ENCODE assay signal across 18 cellular contexts in genomic region chr9:2565676-2566340, GRCh38. TPM values are rescaled to one million over a fixed set of nuclear protein-coding genes. Genes with fewer than 3 reads are reported as not detected.
DNase-seq lines count a peak whose midpoint lies in the region; ATAC-seq and TF ChIP-seq lines count a peak whose summit lies in the region.
"Had no signal": no experiment of that assay in that cellular context is flagged by ENCODE, and none has a peak within 500 bp of the region (broad histone marks: within the 10 kb centered on the region; RNA-seq: fewer than 3 reads in every experiment).

No MANE protein-coding gene starts in this region.

- H3K27ac ChIP-seq in heart left ventricle, result peak overlapping the region in 9 of 12 donors; percentile 0 to 83 (median 40)
- H3K27ac ChIP-seq in right cardiac atrium (ENCODE audit: low read length), result peak overlapping the region; percentile 23
- peak overlapping the region; percentile 54 for H3K27ac ChIP-seq in psoas muscle
- H3K27ac ChIP-seq: BLaER1 had no signal

- no peak overlapping the region for H3K4me3 ChIP-seq in heart left ventricle
- H3K4me3 ChIP-seq in right cardiac atrium (ENCODE audit: low read length), result no peak overlapping the region
- H3K4me3 ChIP-seq in psoas muscle, result no peak overlapping the region
- H3K4me3 ChIP-seq: BLaER1, GM12878, GM23338 had no signal

- H3K4me1 Mint-ChIP-seq in stimulated activated naive B cell treated with anti-CD40 and anti-IgM and Interleukin-4, amounts not matched to agents 10 μg/mL and 1 μg/mL and 100 μg/mL, for 72 hours, result no peaks in the 10 kb centered on the region
- no peaks in the 10 kb centered on the region for H3K4me1 Mint-ChIP-seq in activated naive CD8-positive, alpha-beta T cell treated with anti-CD3 and anti-CD28 coated beads for 36 hours
- H3K4me1 Mint-ChIP-seq: CD4-positive, alpha-beta memory T cell; GM23338; IgD-negative memory B cell had no signal

- no peak overlapping the region for H3K4me3 Mint-ChIP-seq in stimulated activated naive B cell treated with anti-CD40 and anti-IgM and Interleukin-4, amounts not matched to agents 10 μg/mL and 1 μg/mL and 100 μg/mL, for 72 hours
- no peak overlapping the region for H3K4me3 Mint-ChIP-seq in activated naive CD8-positive, alpha-beta T cell treated with anti-CD3 and anti-CD28 coated beads for 36 hours
- H3K4me3 Mint-ChIP-seq: CD14-positive monocyte; CD4-positive, alpha-beta memory T cell; GM23338; IgD-negative memory B cell had no signal

- H3K36me3 ChIP-seq in heart left ventricle, result no peaks in the 10 kb centered on the region
- no peaks in the 10 kb centered on the region for H3K36me3 ChIP-seq in psoas muscle (ENCODE audit: insufficient read depth in 1 of 2, low read depth in 1 of 2)

- H3K27ac Mint-ChIP-seq in stimulated activated naive B cell treated with anti-CD40 and anti-IgM and Interleukin-4, amounts not matched to agents 10 μg/mL and 1 μg/mL and 100 μg/mL, for 72 hours, result no peak overlapping the region
- no peak overlapping the region for H3K27ac Mint-ChIP-seq in activated naive CD8-positive, alpha-beta T cell treated with anti-CD3 and anti-CD28 coated beads for 36 hours
- H3K27ac Mint-ChIP-seq: CD4-positive, alpha-beta memory T cell; GM23338; IgD-negative memory B cell had no signal

- H3K36me3 Mint-ChIP-seq in stimulated activated naive B cell treated with anti-CD40 and anti-IgM and Interleukin-4, amounts not matched to agents 10 μg/mL and 1 μg/mL and 100 μg/mL, for 72 hours, result no peaks in the 10 kb centered on the region
- H3K36me3 Mint-ChIP-seq in activated naive CD8-positive, alpha-beta T cell treated with anti-CD3 and anti-CD28 coated beads for 36 hours, result no peaks in the 10 kb centered on the region
- H3K36me3 Mint-ChIP-seq: CD14-positive monocyte; CD4-positive, alpha-beta memory T cell; IgD-negative memory B cell had no signal

- ATAC-seq in heart left ventricle (no peak), right cardiac atrium (no peak), left cardiac atrium (no peak), psoas muscle (no peak), HG03095 (IDR thresholded peaks at IDR 0.05; ENCODE audit: unreplicated experiment) (no peak)
- ATAC-seq in stimulated activated naive B cell treated with anti-CD40 and anti-IgM and Interleukin-4, amounts not matched to agents 10 μg/mL and 1 μg/mL and 100 μg/mL, for 72 hours (replicated peaks), result no peak
- ATAC-seq: GM12878, GM23338, HepG2 had no signal

- WGBS in heart left ventricle, 4 donors, result 70 to 77% (median 74%) methylated on average over 6 of the region's 6 CpGs
- WGBS in right cardiac atrium, result 84% methylated on average over 6 of the region's 6 CpGs
- 64 to 79% (median 70%) methylated on average over 6 of the region's 6 CpGs for WGBS in psoas muscle, 3 donors

- H3K4me1 ChIP-seq in heart left ventricle (peaks cover 0 to 55% (median 20%) of the 10 kb centered on the region in 12 donors), right cardiac atrium (ENCODE audit: control insufficient read depth, insufficient read depth, low read length) (peaks cover 4% of the 10 kb centered on the region), psoas muscle (peaks cover 14% of the 10 kb centered on the region)

- peaks cover 0 to 16% (median 0%) of the 10 kb centered on the region in 12 donors for H3K9me3 ChIP-seq in heart left ventricle
- H3K9me3 ChIP-seq in right cardiac atrium (ENCODE audit: control insufficient read depth, low read length), result no peaks in the 10 kb centered on the region
- no peaks in the 10 kb centered on the region for H3K9me3 ChIP-seq in psoas muscle

- DNase-seq in heart left ventricle, result no peak
- no peak for DNase-seq in cardiac septum (ENCODE audit: low spot score)
- DNase-seq in right cardiac atrium, result no peak
- no peak for DNase-seq in left cardiac atrium
- no peak for DNase-seq in psoas muscle
- no peak for DNase-seq in stimulated activated naive B cell treated with anti-CD40 and anti-IgM and Interleukin-4, amounts not matched to agents 10 μg/mL and 1 μg/mL and 100 μg/mL, for 72 hours
- DNase-seq in activated naive CD8-positive, alpha-beta T cell treated with anti-CD3 and anti-CD28 coated beads for 36 hours, result no peak
- DNase-seq: 8988T; CD4-positive, alpha-beta memory T cell; DMS79 treated with DMSO at 0.1 percent for 48 hours; HCEC 1CT had no signal

- no peaks in the 10 kb centered on the region for H3K27me3 Mint-ChIP-seq in stimulated activated naive B cell treated with anti-CD40 and anti-IgM and Interleukin-4, amounts not matched to agents 10 μg/mL and 1 μg/mL and 100 μg/mL, for 72 hours
- peaks cover 9% of the 10 kb centered on the region for H3K27me3 Mint-ChIP-seq in activated naive CD8-positive, alpha-beta T cell treated with anti-CD3 and anti-CD28 coated beads for 36 hours
- H3K27me3 Mint-ChIP-seq: CD4-positive, alpha-beta memory T cell; IgD-negative memory B cell had no signal

- H3K27me3 ChIP-seq in heart left ventricle (no peaks in the 10 kb centered on the region), right cardiac atrium (ENCODE audit: control insufficient read depth, insufficient read depth) (no peaks in the 10 kb centered on the region), psoas muscle (ENCODE audit: insufficient read depth in 3 of 3, low read length in 2 of 3) (no peaks in the 10 kb centered on the region)
- H3K27me3 ChIP-seq: BLaER1 had no signal

- H3K9me3 Mint-ChIP-seq in stimulated activated naive B cell treated with anti-CD40 and anti-IgM and Interleukin-4, amounts not matched to agents 10 μg/mL and 1 μg/mL and 100 μg/mL, for 72 hours, result peaks cover 2 to 7% of the 10 kb centered on the region in 2 donors
- H3K9me3 Mint-ChIP-seq in activated naive CD8-positive, alpha-beta T cell treated with anti-CD3 and anti-CD28 coated beads for 36 hours, result peaks cover 6% of the 10 kb centered on the region
- H3K9me3 Mint-ChIP-seq: GM23338 had no signal

- TF ChIP-seq CTCF in heart left ventricle (IDR thresholded peaks at IDR 0.05) (no peak), psoas muscle (IDR thresholded peaks at IDR 0.05) (no peak)

- intact Hi-C loops in heart left ventricle (cut with DNase I), result loop anchor here in 4 of 10 donors (5.0 kb wide), 3 partner anchors 56 to 74 kb away; partner anchors contain the start of gene VLDLR (in 3 of the 4)
- intact Hi-C loops in cardiac septum (cut with DNase I), result no loop called here
- intact Hi-C loops in right cardiac atrium (cut with DNase I), result loop anchor here in 1 of 4 donors (5.0 kb wide), 1 partner anchor 56 kb away; the partner anchor contains the start of gene VLDLR
- intact Hi-C loops in left cardiac atrium (cut with DNase I), result no loop called here
- intact Hi-C loops in psoas muscle (cut with DNase I), result loop anchor here (5.0 to 10.0 kb wide), 2 partner anchors 56 to 71 kb away; partner anchors contain the start of gene VLDLR (in 1 of the 2)

- no peak for TF ChIP-seq POLR2A in heart left ventricle (IDR thresholded peaks at IDR 0.05)

RNA-seq across cellular contexts. Expression of gene VLDLR, which starts 55.8 kb away (rescaled TPM):
- 100 to 1,000 TPM in 7 of 9 donors, 10 to 100 TPM in 2; 67.9 to 177 (median 119) TPM for total RNA-seq in heart left ventricle
- 10 to 100 TPM; 15.1 to 60.1 TPM for polyA plus RNA-seq in heart left ventricle
- 127 TPM for total RNA-seq in cardiac septum
- total RNA-seq in right cardiac atrium, result 100 to 1,000 TPM in 3 of 4 donors, 10 to 100 TPM in 1; 82.5 to 147 (median 127) TPM
- 38.6 TPM for polyA plus RNA-seq in right cardiac atrium
- 100 to 1,000 TPM in 1 of 2 donors, 10 to 100 TPM in 1; 95.8 to 106 TPM for total RNA-seq in left cardiac atrium
- total RNA-seq in psoas muscle, result 10 to 100 TPM; 20.3 to 34.4 (median 28.3) TPM
- 10 to 100 TPM in 1 of 3 donors, 1 to 10 TPM in 2; 7.9 to 10.3 (median 8.5) TPM for polyA plus RNA-seq in psoas muscle
- 1 to 10 TPM; 8.7 to 9.3 TPM for total RNA-seq in activated naive CD8-positive, alpha-beta T cell treated with anti-CD3 and anti-CD28 coated beads for 36 hours
- polyA plus RNA-seq: IgD-negative memory B cell had no signal

Comparison
In these comparisons a context has a peak if more than half of its experiments do, and no peak if none do; other contexts are left out.
1. intact Hi-C loops: an anchor here in psoas muscle (5.0 to 10.0 kb wide); none called in cardiac septum and left cardiac atrium.